Comparison of ENCODE assay signal across 33 cellular contexts in the genomic region with DNA sequence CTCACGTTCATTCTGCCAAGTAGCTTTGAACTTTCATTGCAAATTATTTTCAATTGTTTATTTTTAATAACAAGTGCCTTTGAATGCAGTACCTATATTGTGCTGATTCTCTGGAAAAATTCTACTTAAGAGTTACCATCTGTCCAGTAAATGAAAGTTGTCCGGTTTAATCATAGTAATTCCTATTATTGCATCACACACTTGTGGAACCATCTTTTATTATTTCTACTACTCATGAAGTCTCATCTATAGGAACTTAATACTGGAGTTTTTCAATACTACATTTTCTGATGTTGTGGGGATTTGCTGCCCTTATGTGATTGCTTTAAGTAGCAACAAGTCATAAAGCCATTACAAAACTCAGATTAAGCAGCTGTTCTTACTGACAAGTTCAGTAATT.
"Had no signal": no experiment of that assay in that cellular context is flagged by ENCODE, and none has a peak within 500 bp of the region (broad histone marks: within the 10 kb centered on the region; RNA-seq: fewer than 3 reads in every experiment).

No MANE protein-coding gene starts in this region.

- FAIRE-seq: endometrium, endothelial cell of umbilical vein had no signal

- DNase-seq: activated CD4-positive, alpha-beta memory T cell treated with anti-CD3 and anti-CD28 coated beads, Interleukin-2, amount 10 ng/mL, durations not matched to agents 7 days and 5 days; activated CD4-positive, alpha-beta T cell treated with anti-CD3 and anti-CD28 coated beads for 36 hours; activated CD4-positive, alpha-beta T cell treated with anti-CD3 and anti-CD28 coated beads, Interleukin-2, amount 10 ng/mL, durations not matched to agents 24 days and 14 days; activated CD4-positive, alpha-beta T cell treated with anti-CD3 and anti-CD28 coated beads, Interleukin-2, amount 50 U/mL, for 4 hours; activated CD4-positive, CD25-positive, alpha-beta regulatory T cell; activated CD4-positive, CD25-positive, alpha-beta regulatory T cell treated with anti-CD3 and anti-CD28 coated beads, Interleukin-2, amount 50 U/mL, for 72 hours; activated CD8-positive, alpha-beta memory T cell treated with anti-CD3 and anti-CD28 coated beads, Interleukin-2, amount 50 U/mL, for 4 hours; activated effector memory CD4-positive, alpha-beta T cell treated with anti-CD3 and anti-CD28 coated beads, Interleukin-2, amount 50 U/mL, for 16 hours; activated naive CD4-positive, alpha-beta T cell treated with anti-CD3 and anti-CD28 coated beads, Interleukin-2, amount 10 ng/mL, durations not matched to agents 7 days and 5 days; activated naive CD8-positive, alpha-beta T cell treated with anti-CD3 and anti-CD28 coated beads, Interleukin-2, amount 10 ng/mL, durations not matched to agents 7 days and 5 days; activated T-cell treated with anti-CD3 and anti-CD28 coated beads, Interleukin-2, amount 50 U/mL, for 1 hour; activated T-cell treated with anti-CD3 and anti-CD28 coated beads, Interleukin-2, amount 50 U/mL, for 48 hours; central memory CD4-positive, alpha-beta T cell; cerebellar nuclear complex; colonic mucosa; effector CD8-positive, alpha-beta T cell; esophagus squamous epithelium; foreskin keratinocyte; gastrocnemius medialis; glutamatergic neuron; heart left ventricle; hypothalamus; T-helper 2 cell had no signal

- H3K4me3 ChIP-seq: ascending aorta, breast epithelium, cardiac muscle cell, colonic mucosa, esophagus squamous epithelium, gastrocnemius medialis, heart left ventricle had no signal

- H3K4me3 Mint-ChIP-seq: activated CD4-positive, alpha-beta memory T cell treated with anti-CD3 and anti-CD28 coated beads, Interleukin-2, amount 10 ng/mL, durations not matched to agents 7 days and 5 days; activated CD4-positive, alpha-beta T cell treated with anti-CD3 and anti-CD28 coated beads for 36 hours; activated CD4-positive, alpha-beta T cell treated with anti-CD3 and anti-CD28 coated beads, Interleukin-2, amount 10 ng/mL, durations not matched to agents 24 days and 14 days; activated naive CD4-positive, alpha-beta T cell treated with anti-CD3 and anti-CD28 coated beads, Interleukin-2, amount 10 ng/mL, durations not matched to agents 7 days and 5 days; activated naive CD8-positive, alpha-beta T cell treated with anti-CD3 and anti-CD28 coated beads, Interleukin-2, amount 10 ng/mL, durations not matched to agents 7 days and 5 days; activated T-helper 1 cell treated with anti-CD3 and anti-CD28 coated beads, Interleukin-12 subunit alpha, Interleukin-12 subunit beta, Interleukin-2, Interleukin-4 antibody, amounts not matched to agents 30 ng/mL and 10 ng/mL and 1 ng/mL, durations not matched to agents 14 hours and 24 hours and 36 hours; brain had no signal

- H3K9me3 ChIP-seq: colonic mucosa, gastrocnemius medialis had no signal

- ATAC-seq: activated CD4-positive, alpha-beta T cell treated with anti-CD3 and anti-CD28 coated beads for 36 hours; activated naive CD4-positive, alpha-beta T cell treated with anti-CD3 and anti-CD28 coated beads, Interleukin-2, amount 50 U/mL, for 72 hours; foreskin keratinocyte; gastrocnemius medialis; heart left ventricle had no signal

- H3K36me3 ChIP-seq: ascending aorta, breast epithelium, cardiac muscle cell, colonic mucosa, esophagus squamous epithelium, gastrocnemius medialis, heart left ventricle had no signal

- H3K27me3 ChIP-seq: ascending aorta, breast epithelium, cardiac muscle cell, colonic mucosa, esophagus squamous epithelium, foreskin keratinocyte had no signal

- H3K4me1 Mint-ChIP-seq: activated CD4-positive, alpha-beta memory T cell treated with anti-CD3 and anti-CD28 coated beads, Interleukin-2, amount 10 ng/mL, durations not matched to agents 7 days and 5 days; activated CD4-positive, alpha-beta T cell treated with anti-CD3 and anti-CD28 coated beads for 36 hours; activated CD4-positive, alpha-beta T cell treated with anti-CD3 and anti-CD28 coated beads, Interleukin-2, amount 10 ng/mL, durations not matched to agents 24 days and 14 days; activated naive CD4-positive, alpha-beta T cell treated with anti-CD3 and anti-CD28 coated beads, Interleukin-2, amount 10 ng/mL, durations not matched to agents 7 days and 5 days; activated naive CD8-positive, alpha-beta T cell treated with anti-CD3 and anti-CD28 coated beads, Interleukin-2, amount 10 ng/mL, durations not matched to agents 7 days and 5 days; brain had no signal

- H3K27ac Mint-ChIP-seq: activated CD4-positive, alpha-beta memory T cell treated with anti-CD3 and anti-CD28 coated beads, Interleukin-2, amount 10 ng/mL, durations not matched to agents 7 days and 5 days; activated CD4-positive, alpha-beta T cell treated with anti-CD3 and anti-CD28 coated beads for 36 hours; activated CD4-positive, alpha-beta T cell treated with anti-CD3 and anti-CD28 coated beads, Interleukin-2, amount 10 ng/mL, durations not matched to agents 24 days and 14 days; activated naive CD4-positive, alpha-beta T cell treated with anti-CD3 and anti-CD28 coated beads, Interleukin-2, amount 10 ng/mL, durations not matched to agents 7 days and 5 days; activated naive CD4-positive, alpha-beta T cell treated with anti-CD3 and anti-CD28 coated beads, Interleukin-2, amount 50 U/mL, for 72 hours; activated naive CD8-positive, alpha-beta T cell treated with anti-CD3 and anti-CD28 coated beads, Interleukin-2, amount 10 ng/mL, durations not matched to agents 7 days and 5 days; activated T-helper 1 cell treated with anti-CD3 and anti-CD28 coated beads, Interleukin-12 subunit alpha, Interleukin-12 subunit beta, Interleukin-2, Interleukin-4 antibody, amounts not matched to agents 30 ng/mL and 10 ng/mL and 1 ng/mL, durations not matched to agents 14 hours and 24 hours and 36 hours; activated T-helper 2 cell treated with anti-CD3 and anti-CD28 coated beads, Interferon-gamma antibody, Interleukin-2, Interleukin-4, amounts not matched to agents 10 μg/mL and 5 μg/mL and 100 μg/mL, durations not matched to agents 14 hours and 24 hours and 36 hours; brain had no signal

- H3K4me1 ChIP-seq: ascending aorta, breast epithelium, colonic mucosa, esophagus squamous epithelium, foreskin keratinocyte, gastrocnemius medialis, heart left ventricle had no signal

- H3K36me3 Mint-ChIP-seq: activated naive CD4-positive, alpha-beta T cell treated with anti-CD3 and anti-CD28 coated beads, Interleukin-2, amount 10 ng/mL, durations not matched to agents 7 days and 5 days; activated naive CD8-positive, alpha-beta T cell treated with anti-CD3 and anti-CD28 coated beads, Interleukin-2, amount 10 ng/mL, durations not matched to agents 7 days and 5 days; brain had no signal

- H3K27ac ChIP-seq: ascending aorta, breast epithelium, cardiac muscle cell, colonic mucosa, epithelial cell of prostate, esophagus squamous epithelium, foreskin keratinocyte, gastrocnemius medialis, heart left ventricle had no signal
